In genomic region chr21:45366476-45366875, GRCh38 we compare ENCODE assay signal across 14 cellular contexts. TPM values are rescaled to one million over a fixed set of nuclear protein-coding genes. Genes with fewer than 3 reads are reported as not detected.
DNase-seq lines count a peak whose midpoint lies in the region; ATAC-seq, FAIRE-seq and TF ChIP-seq lines count a peak whose summit lies in the region.
"Had no signal": no experiment of that assay in that cellular context is flagged by ENCODE, and none has a peak within 500 bp of the region (broad histone marks: within the 10 kb centered on the region; RNA-seq: fewer than 3 reads in every experiment).

No MANE protein-coding gene starts in this region.

- BruUV-seq in HCT116 (replicated peaks; lab: Mats Ljungman, UMichigan), result no TSS peak

- H3K36me3 ChIP-seq in HCT116 (ENCODE audit: control insufficient read depth in 1 of 2, insufficient read depth in 2 of 2, low read length in 2 of 2) (no peaks in the 10 kb centered on the region), body of pancreas (replicated peaks in 1 of 2; ENCODE audit: insufficient read depth in 1 of 2, low read depth in 2 of 2) (no peaks in the 10 kb centered on the region)

- no peak for DNase-seq in HCT116 (ENCODE audit: low read depth, low spot score)
- no peak for DNase-seq in body of pancreas
- no peak for DNase-seq in GM12892 (ENCODE audit: insufficient read length)
- DNase-seq in NCI-H446 (lab: John Stamatoyannopoulos, UW), result no peak
- no peak for DNase-seq in activated CD8-positive, alpha-beta memory T cell treated with anti-CD3 and anti-CD28 coated beads, Interleukin-2, amount 50 U/mL, for 48 hours
- DNase-seq: activated CD4-positive, alpha-beta memory T cell treated with anti-CD3 and anti-CD28 coated beads for 36 hours; cerebellar nuclear complex; erythroblast; NCI-H524; T-helper 9 cell had no signal

- ATAC-seq in HCT116 (no peak), body of pancreas (no peak), HG02840 (IDR thresholded peaks at IDR 0.05; ENCODE audit: low FRiP score, unreplicated experiment) (no peak)

- peaks cover 44 to 64% of the 10 kb centered on the region in 2 experiments for H3K4me1 ChIP-seq in HCT116 (ENCODE audit: control insufficient read depth in 1 of 2, insufficient read depth in 2 of 2, low read length in 2 of 2)
- peaks cover 43% of the 10 kb centered on the region for H3K4me1 ChIP-seq in body of pancreas
- H3K4me1 ChIP-seq: parathyroid adenoma had no signal

- peak overlapping the region; percentile 83 for H3K4me2 ChIP-seq in HCT116 (ENCODE audit: low read length)

- no peak for TF ChIP-seq CTCF in HCT116 (IDR thresholded peaks at IDR 0.05 in 2 of 3, conservative IDR thresholded peaks at IDR 0.05 in 1 of 3; ENCODE audit: borderline replicate concordance in 1 of 3, insufficient read depth in 1 of 3, low read depth in 2 of 3, low read length in 2 of 3)
- TF ChIP-seq CTCF in body of pancreas (IDR thresholded peaks at IDR 0.05), result no peak

- TF ChIP-seq POLR2A in HCT116 (IDR thresholded peaks at IDR 0.05; ENCODE audit: borderline replicate concordance, extremely low read depth, insufficient read depth, insufficient read length), result no peak
- TF ChIP-seq POLR2A in body of pancreas (IDR thresholded peaks at IDR 0.05), result no peak
- no peak for TF ChIP-seq POLR2A in GM12892 (IDR thresholded peaks at IDR 0.05; ENCODE audit: low read depth, low read length)

- FAIRE-seq in GM12892 (lab: Jason Lieb, UNC), result no peak

- H3K9me3 ChIP-seq in HCT116 (ENCODE audit: control insufficient read depth in 1 of 2, insufficient read depth in 1 of 2, low read depth in 1 of 2, low read length in 2 of 2) (no peaks in the 10 kb centered on the region), body of pancreas (no peaks in the 10 kb centered on the region)

- no peaks in the 10 kb centered on the region for H4K20me1 ChIP-seq in HCT116 (ENCODE audit: insufficient read depth)

- H3K9ac ChIP-seq in HCT116 (ENCODE audit: low read length), result peak overlapping the region; percentile 73
- H3K9ac ChIP-seq: parathyroid adenoma had no signal

- H3K9me2 ChIP-seq in HCT116 (ENCODE audit: insufficient read depth), result no peaks in the 10 kb centered on the region

- peak overlapping the region in 1 of 2 experiments; percentile 23; a peak in 2 of 4 replicates for H3K4me3 ChIP-seq in HCT116 (replicated peaks in 1 of 2; ENCODE audit: low read depth in 1 of 2, low read length in 2 of 2)
- H3K4me3 ChIP-seq in body of pancreas, result no peak overlapping the region
- no peak overlapping the region for H3K4me3 ChIP-seq in skin epidermis

- H3K27me3 ChIP-seq in HCT116 (ENCODE audit: insufficient read depth, low read length) (no peaks in the 10 kb centered on the region), body of pancreas (peaks cover 0 to 3% of the 10 kb centered on the region in 2 donors), layer of hippocampus (ENCODE audit: control insufficient read depth, insufficient read depth, low read length) (no peaks in the 10 kb centered on the region)

- POLR2A ChIA-PET in HCT116 (lab: Charles Lee), result no interaction called here

- intact Hi-C loops in HCT116 (cut with micrococcal nuclease), result no loop called here
- intact Hi-C loops in body of pancreas (cut with DNase I), result no loop called here

- peak overlapping the region; percentile 99 for H3K27ac ChIP-seq in HCT116 (ENCODE audit: low read depth, low read length)
- peak overlapping the region; percentile 36 to 96 (median 94) for H3K27ac ChIP-seq in body of pancreas
- H3K27ac ChIP-seq in layer of hippocampus (ENCODE audit: low read depth, low read length), result peak overlapping the region; percentile 18
- peak overlapping the region in 15 of 21 experiments; percentile 1 to 94 (median 62) for H3K27ac ChIP-seq in skin epidermis
- H3K27ac ChIP-seq: parathyroid adenoma had no signal

- CTCF ChIA-PET in HCT116 (lab: Charles Lee), result no interaction called here

- 59 to 74% methylated on average over 12 to 17 of the region's 17 CpGs for WGBS in body of pancreas, 2 donors

- RAD21 ChIA-PET in HCT116 (lab: Charles Lee; ENCODE audit: low non-redundant PET in 1 of 2, low total read pairs in 2 of 2, uncharacterized antibody in 2 of 2, unreplicated experiment in 2 of 2), result no interaction called here

- H3K79me2 ChIP-seq in HCT116 (ENCODE audit: insufficient read depth, low read length), result no peaks in the 10 kb centered on the region
- H3K79me2 ChIP-seq: parathyroid adenoma had no signal

- TF ChIP-seq RAD21 in HCT116 (IDR thresholded peaks at IDR 0.05; ENCODE audit: low read depth), result no peak

- H2AFZ ChIP-seq in HCT116 (ENCODE audit: low read depth, low read length, poor library complexity, severe bottlenecking), result no peak overlapping the region
- H2AFZ ChIP-seq: parathyroid adenoma had no signal

TF ChIP-seq in HCT116, 20 proteins besides CTCF, POLR2A, EP300 and RAD21:
- TF ChIP-seq, protein P1, sequence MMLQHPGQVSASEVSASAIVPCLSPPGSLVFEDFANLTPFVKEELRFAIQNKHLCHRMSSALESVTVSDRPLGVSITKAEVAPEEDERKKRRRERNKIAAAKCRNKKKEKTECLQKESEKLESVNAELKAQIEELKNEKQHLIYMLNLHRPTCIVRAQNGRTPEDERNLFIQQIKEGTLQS (IDR thresholded peaks at IDR 0.05), result no peak
- TF ChIP-seq, protein P2, sequence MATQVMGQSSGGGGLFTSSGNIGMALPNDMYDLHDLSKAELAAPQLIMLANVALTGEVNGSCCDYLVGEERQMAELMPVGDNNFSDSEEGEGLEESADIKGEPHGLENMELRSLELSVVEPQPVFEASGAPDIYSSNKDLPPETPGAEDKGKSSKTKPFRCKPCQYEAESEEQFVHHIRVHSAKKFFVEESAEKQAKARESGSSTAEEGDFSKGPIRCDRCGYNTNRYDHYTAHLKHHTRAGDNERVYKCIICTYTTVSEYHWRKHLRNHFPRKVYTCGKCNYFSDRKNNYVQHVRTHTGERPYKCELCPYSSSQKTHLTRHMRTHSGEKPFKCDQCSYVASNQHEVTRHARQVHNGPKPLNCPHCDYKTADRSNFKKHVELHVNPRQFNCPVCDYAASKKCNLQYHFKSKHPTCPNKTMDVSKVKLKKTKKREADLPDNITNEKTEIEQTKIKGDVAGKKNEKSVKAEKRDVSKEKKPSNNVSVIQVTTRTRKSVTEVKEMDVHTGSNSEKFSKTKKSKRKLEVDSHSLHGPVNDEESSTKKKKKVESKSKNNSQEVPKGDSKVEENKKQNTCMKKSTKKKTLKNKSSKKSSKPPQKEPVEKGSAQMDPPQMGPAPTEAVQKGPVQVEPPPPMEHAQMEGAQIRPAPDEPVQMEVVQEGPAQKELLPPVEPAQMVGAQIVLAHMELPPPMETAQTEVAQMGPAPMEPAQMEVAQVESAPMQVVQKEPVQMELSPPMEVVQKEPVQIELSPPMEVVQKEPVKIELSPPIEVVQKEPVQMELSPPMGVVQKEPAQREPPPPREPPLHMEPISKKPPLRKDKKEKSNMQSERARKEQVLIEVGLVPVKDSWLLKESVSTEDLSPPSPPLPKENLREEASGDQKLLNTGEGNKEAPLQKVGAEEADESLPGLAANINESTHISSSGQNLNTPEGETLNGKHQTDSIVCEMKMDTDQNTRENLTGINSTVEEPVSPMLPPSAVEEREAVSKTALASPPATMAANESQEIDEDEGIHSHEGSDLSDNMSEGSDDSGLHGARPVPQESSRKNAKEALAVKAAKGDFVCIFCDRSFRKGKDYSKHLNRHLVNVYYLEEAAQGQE (IDR thresholded peaks at IDR 0.05; ENCODE audit: low read depth), result no peak
- TF ChIP-seq ZBTB33 (IDR thresholded peaks at IDR 0.05; ENCODE audit: extremely low read depth, insufficient replicate concordance, low read length) (no peak), EZH2 (IDR thresholded peaks at IDR 0.05) (no peak), TCF7L2 (IDR thresholded peaks at IDR 0.05; ENCODE audit: borderline replicate concordance, extremely low read depth, insufficient read depth, insufficient read length) (no peak), FOSL1 (IDR thresholded peaks at IDR 0.05; ENCODE audit: low read depth) (no peak), CBX3 (IDR thresholded peaks at IDR 0.05; ENCODE audit: low read depth) (no peak), EGR1 (IDR thresholded peaks at IDR 0.05; ENCODE audit: low read depth) (no peak), SP1 (IDR thresholded peaks at IDR 0.05; ENCODE audit: low read depth) (no peak), SIN3A (IDR thresholded peaks at IDR 0.05; ENCODE audit: low read depth) (no peak), EZH2phosphoT487 (IDR thresholded peaks at IDR 0.05; ENCODE audit: borderline replicate concordance) (no peak), ZFX (IDR thresholded peaks at IDR 0.05) (no peak), ELF1 (IDR thresholded peaks at IDR 0.05; ENCODE audit: borderline replicate concordance, low read depth) (no peak)
- TF ChIP-seq, protein P3, sequence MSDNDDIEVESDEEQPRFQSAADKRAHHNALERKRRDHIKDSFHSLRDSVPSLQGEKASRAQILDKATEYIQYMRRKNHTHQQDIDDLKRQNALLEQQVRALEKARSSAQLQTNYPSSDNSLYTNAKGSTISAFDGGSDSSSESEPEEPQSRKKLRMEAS (IDR thresholded peaks at IDR 0.05), result no peak

RNA-seq across cellular contexts. Expression of gene COL18A1, which starts 38.5 kb away (rescaled TPM):
- total RNA-seq in HCT116 (2021; ENCODE audit: unreplicated experiment), result 59.5 TPM
- polyA plus RNA-seq in HCT116 (2012), result 57.0 and 60.3 TPM in 2 replicates
- total RNA-seq in body of pancreas, result 100 to 1,000 TPM; 108 to 284 TPM
- polyA plus RNA-seq in GM12892 (2012; ENCODE audit: missing spikeins), result 0.68 TPM

Comparison
In these comparisons a context has a peak if more than half of its experiments do, and no peak if none do; other contexts are left out.
1. H3K27ac ChIP-seq: peak in every context shown above with its lines; median percentile 99 in HCT116; 94 in body of pancreas; 62 in skin epidermis; 18 in layer of hippocampus.